ENCODE assay signal across 12 cellular contexts in genomic region chr13:97254809-97255208, GRCh38. TPM values are rescaled to one million over a fixed set of nuclear protein-coding genes. Genes with fewer than 3 reads are reported as not detected.
DNase-seq lines count a peak whose midpoint lies in the region; ATAC-seq and TF ChIP-seq lines count a peak whose summit lies in the region.
"Had no signal": no experiment of that assay in that cellular context is flagged by ENCODE, and none has a peak within 500 bp of the region (broad histone marks: within the 10 kb centered on the region; RNA-seq: fewer than 3 reads in every experiment).

No MANE protein-coding gene starts in this region.

- WGBS in esophagus, 2 donors, result 55 to 71% methylated on average over 3 of the region's 3 CpGs
- WGBS in psoas muscle, 3 donors, result 53 to 63% (median 60%) methylated on average over 3 of the region's 3 CpGs

- H3K4me1 ChIP-seq in PC-3 (ENCODE audit: insufficient read depth, low read length) (peaks cover 60% of the 10 kb centered on the region), esophagus (ENCODE audit: control insufficient read depth in 2 of 2, insufficient read depth in 2 of 2, low read length in 1 of 2) (peaks cover 7 to 12% of the 10 kb centered on the region in 2 donors), psoas muscle (peaks cover 90% of the 10 kb centered on the region)

- no peaks in the 10 kb centered on the region for H3F3A ChIP-seq in PC-3 (ENCODE audit: low read length, unreplicated experiment)

- H3K9me2 ChIP-seq in PC-3 (replicated peaks; ENCODE audit: low read length), result no peaks in the 10 kb centered on the region

- BruUV-seq in PC-3 (replicated peaks; lab: Mats Ljungman, UMichigan), result no TSS peak

- H3K27me3 ChIP-seq in PC-3 (ENCODE audit: low read length) (no peaks in the 10 kb centered on the region), esophagus (ENCODE audit: control insufficient read depth in 1 of 2, insufficient read depth in 2 of 2, low read length in 2 of 2) (no peaks in the 10 kb centered on the region), psoas muscle (ENCODE audit: insufficient read depth in 3 of 3, low read length in 2 of 3) (no peaks in the 10 kb centered on the region)
- H3K27me3 ChIP-seq: tibial nerve had no signal

- H3K4me3 ChIP-seq in PC-3 (ENCODE audit: low read length) (no peak overlapping the region), esophagus (ENCODE audit: low read depth in 1 of 2, low read length in 2 of 2) (no peak overlapping the region), psoas muscle (no peak overlapping the region)
- H3K4me3 ChIP-seq: tibial nerve had no signal

- H3K9me3 ChIP-seq in PC-3 (ENCODE audit: low read length) (no peaks in the 10 kb centered on the region), esophagus (ENCODE audit: control insufficient read depth in 2 of 2, insufficient read depth in 1 of 2, low read depth in 1 of 2, low read length in 1 of 2) (no peaks in the 10 kb centered on the region), psoas muscle (no peaks in the 10 kb centered on the region)
- H3K9me3 ChIP-seq: tibial nerve had no signal

- no peak overlapping the region for H2AFZ ChIP-seq in PC-3 (ENCODE audit: low read length)

- DNase-seq in ELR (ENCODE audit: low read depth) (peak; percentile 92), PC-3 (peak; percentile 79), psoas muscle (no peak), T-helper 2 cell (no peak), anterior cingulate cortex (lab: John Stamatoyannopoulos, UW) (no peak), CD1c-positive myeloid dendritic cell (ENCODE audit: extremely low spot score) (no peak)
- DNase-seq: DMS79; NCI-H345; stimulated activated CD4-positive, alpha-beta T cell treated with anti-CD3 and anti-CD28 coated beads, Interleukin-15, amount 100 ng/mL, for 24 hours had no signal

- POLR2A ChIA-PET in PC-3 (lab: Charles Lee; ENCODE audit: unreplicated experiment), result no interaction called here

- TF ChIP-seq CTCF in PC-3 (conservative IDR thresholded peaks at IDR 0.05; ENCODE audit: low read depth, low read length) (no peak), psoas muscle (IDR thresholded peaks at IDR 0.05) (no peak)

- H3K9ac ChIP-seq in PC-3 (ENCODE audit: low read length), result no peak overlapping the region

- H3K36me3 ChIP-seq in PC-3 (ENCODE audit: low read depth, low read length) (no peaks in the 10 kb centered on the region), esophagus (ENCODE audit: control insufficient read depth in 2 of 2, insufficient read depth in 2 of 2, low read length in 1 of 2) (no peaks in the 10 kb centered on the region), psoas muscle (ENCODE audit: insufficient read depth in 1 of 2, low read depth in 1 of 2) (no peaks in the 10 kb centered on the region)
- H3K36me3 ChIP-seq: tibial nerve had no signal

- H4K20me1 ChIP-seq in PC-3 (ENCODE audit: low read length), result no peaks in the 10 kb centered on the region

- intact Hi-C loops in PC-3 (cut with micrococcal nuclease), result loop anchor here (5.0 kb wide), 1 partner anchor 87 kb away; no protein-coding TSS in a partner anchor
- intact Hi-C loops in psoas muscle (cut with DNase I), result no loop called here

- H3K79me2 ChIP-seq in PC-3 (ENCODE audit: low read length), result peaks cover 17% of the 10 kb centered on the region

- H3K4me2 ChIP-seq in PC-3 (ENCODE audit: low read length), result peak overlapping the region; percentile 85

- CTCF ChIA-PET in PC-3 (lab: Charles Lee), result interaction anchor here (0.7 kb wide), 1 partner anchor 18 kb away, joined by 4 read pairs; no protein-coding TSS in a partner anchor

- H3K27ac ChIP-seq in PC-3 (ENCODE audit: low read length), result peak overlapping the region; percentile 93
- H3K27ac ChIP-seq in esophagus (ENCODE audit: low read depth in 2 of 2, low read length in 1 of 2), result peak overlapping the region; percentile 40
- H3K27ac ChIP-seq in psoas muscle, result peak overlapping the region; percentile 83

- ATAC-seq in PC-3 (peak; percentile 44), psoas muscle (peak; percentile 11 to 23 (median 20)), HG02623 (IDR thresholded peaks at IDR 0.05; ENCODE audit: unreplicated experiment) (no peak)

RNA-seq across cellular contexts. Expression of gene MBNL2, which starts 32.7 kb away (rescaled TPM):
- 10.3 and 17.8 TPM in 2 replicates for total RNA-seq in PC-3 (2014; rRNA removed)
- 10 to 100 TPM in 1 of 2 donors, 1 to 10 TPM in 1; 4.9 to 10.3 TPM for polyA plus RNA-seq in esophagus
- 10 to 100 TPM; 54.3 to 93.1 (median 77.8) TPM for total RNA-seq in psoas muscle
- polyA plus RNA-seq in psoas muscle, result 10 to 100 TPM; 13.3 to 61.9 (median 27.4) TPM

Comparison
In these comparisons a context has a peak if more than half of its experiments do, and no peak if none do; other contexts are left out.
1. DNase-seq: peak in ELR (single experiment) and PC-3 (single experiment); none in psoas muscle (0 of 2), T-helper 2 cell (0 of 5), anterior cingulate cortex (0 of 58) and CD1c-positive myeloid dendritic cell (single experiment).
2. H3K27ac ChIP-seq: peak in every context shown above with its lines; median percentile 93 in PC-3; 83 in psoas muscle; 40 in esophagus.